19 cellular contexts compared by ENCODE assay signal in genomic region chr11:110290591-110291334, GRCh38.
"Had no signal": no experiment of that assay in that cellular context is flagged by ENCODE, and none has a peak within 500 bp of the region (broad histone marks: within the 10 kb centered on the region; RNA-seq: fewer than 3 reads in every experiment).

No MANE protein-coding gene starts in this region.

- H3K27ac Mint-ChIP-seq: activated B cell treated with CpG ODN at 0.5 μM for 24 hours; activated CD8-positive, alpha-beta T cell treated with anti-CD3 and anti-CD28 coated beads for 36 hours; activated naive CD8-positive, alpha-beta T cell; activated T-cell treated with anti-CD3 and anti-CD28 coated beads, Interleukin-2, amount 50 U/mL, for 24 hours; effector memory CD8-positive, alpha-beta T cell; memory B cell; stimulated activated naive B cell treated with anti-CD40 and anti-IgM and Interleukin-4, amounts not matched to agents 10 μg/mL and 1 μg/mL and 100 μg/mL, for 72 hours had no signal

- H3K4me3 ChIP-seq: mucosa of descending colon, thoracic aorta had no signal

- H3K4me3 Mint-ChIP-seq: activated B cell treated with CpG ODN at 0.5 μM for 24 hours; activated CD8-positive, alpha-beta T cell treated with anti-CD3 and anti-CD28 coated beads for 36 hours; activated naive CD8-positive, alpha-beta T cell; activated T-cell treated with anti-CD3 and anti-CD28 coated beads, Interleukin-2, amount 50 U/mL, for 24 hours; effector memory CD8-positive, alpha-beta T cell; memory B cell; stimulated activated naive B cell treated with anti-CD40 and anti-IgM and Interleukin-4, amounts not matched to agents 10 μg/mL and 1 μg/mL and 100 μg/mL, for 72 hours had no signal

- H3K27me3 Mint-ChIP-seq: activated B cell treated with CpG ODN at 0.5 μM for 24 hours; activated CD8-positive, alpha-beta T cell treated with anti-CD3 and anti-CD28 coated beads for 36 hours; activated naive CD8-positive, alpha-beta T cell; activated T-cell treated with anti-CD3 and anti-CD28 coated beads, Interleukin-2, amount 50 U/mL, for 24 hours; effector memory CD8-positive, alpha-beta T cell; memory B cell; stimulated activated naive B cell treated with anti-CD40 and anti-IgM and Interleukin-4, amounts not matched to agents 10 μg/mL and 1 μg/mL and 100 μg/mL, for 72 hours had no signal

- ATAC-seq: activated CD8-positive, alpha-beta T cell treated with anti-CD3 and anti-CD28 coated beads for 36 hours; effector memory CD8-positive, alpha-beta T cell; left ventricle myocardium superior; mucosa of descending colon; stimulated activated naive B cell treated with anti-CD40 and anti-IgM and Interleukin-4, amounts not matched to agents 10 μg/mL and 1 μg/mL and 100 μg/mL, for 72 hours had no signal

- DNase-seq: activated B cell treated with CpG ODN at 0.5 μM for 24 hours; activated CD4-positive, alpha-beta T cell treated with anti-CD3 and anti-CD28 coated beads for 48 hours; activated CD8-positive, alpha-beta T cell treated with anti-CD3 and anti-CD28 coated beads for 36 hours; activated effector memory CD4-positive, alpha-beta T cell treated with anti-CD3 and anti-CD28 coated beads, Interleukin-2, amount 50 U/mL, for 16 hours; activated T-cell treated with anti-CD3 and anti-CD28 coated beads, Interleukin-2, amount 50 U/mL, for 24 hours; amniotic stem cell; dermis blood vessel endothelial cell; effector memory CD8-positive, alpha-beta T cell; left ventricle myocardium superior; mucosa of descending colon; naive B cell; posterior cingulate gyrus; retina; stimulated activated naive B cell treated with anti-CD40 and anti-IgM and Interleukin-4, amounts not matched to agents 10 μg/mL and 1 μg/mL and 100 μg/mL, for 72 hours; SW 1271 had no signal

- H3K9me3 ChIP-seq: mucosa of descending colon, neutrophil, thoracic aorta had no signal

- H3K27me3 ChIP-seq: neutrophil had no signal

- H3K36me3 ChIP-seq: neutrophil, thoracic aorta had no signal

- H3K27ac ChIP-seq: neutrophil, thoracic aorta had no signal

- H3K9me3 Mint-ChIP-seq: activated B cell treated with CpG ODN at 0.5 μM for 24 hours; activated CD8-positive, alpha-beta T cell treated with anti-CD3 and anti-CD28 coated beads for 36 hours; activated T-cell treated with anti-CD3 and anti-CD28 coated beads, Interleukin-2, amount 50 U/mL, for 24 hours; effector memory CD8-positive, alpha-beta T cell; memory B cell; stimulated activated naive B cell treated with anti-CD40 and anti-IgM and Interleukin-4, amounts not matched to agents 10 μg/mL and 1 μg/mL and 100 μg/mL, for 72 hours had no signal
